44 cellular contexts compared by ENCODE assay signal in the genomic region with DNA sequence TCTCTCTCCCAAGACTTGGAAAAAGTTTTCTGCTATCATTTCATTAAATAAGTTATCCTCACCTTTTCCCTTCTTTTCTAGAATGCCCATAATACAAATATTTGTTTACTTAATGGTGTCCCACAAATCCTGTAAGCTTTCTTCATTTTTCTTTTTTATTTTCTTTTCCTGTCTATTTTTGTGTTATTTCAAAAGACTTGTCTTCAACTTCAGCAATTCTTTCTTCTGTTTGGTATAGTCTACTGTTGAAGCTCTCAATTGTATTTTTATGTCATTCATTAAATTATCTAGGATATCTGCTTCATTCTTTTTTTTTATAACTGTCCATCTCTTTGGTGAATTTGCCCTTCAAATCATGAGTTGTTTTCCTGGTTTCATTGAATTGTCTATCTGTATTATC. TPM values are rescaled to one million over a fixed set of nuclear protein-coding genes. Genes with fewer than 3 reads are reported as not detected.
"Had no signal": no experiment of that assay in that cellular context is flagged by ENCODE, and none has a peak within 500 bp of the region (broad histone marks: within the 10 kb centered on the region; RNA-seq: fewer than 3 reads in every experiment).

No MANE protein-coding gene starts in this region.

- H3K4me3 ChIP-seq: adrenal gland, ascending aorta, body of pancreas, breast epithelium, cardiac muscle cell had no signal

- H3K27ac ChIP-seq: adrenal gland, ascending aorta, body of pancreas, brain microvascular endothelial cell, breast epithelium, cardiac muscle cell had no signal

- H3K4me3 Mint-ChIP-seq: activated naive CD4-positive, alpha-beta T cell treated with anti-CD3 and anti-CD28 coated beads for 36 hours; activated naive CD4-positive, alpha-beta T cell treated with anti-CD3 and anti-CD28 coated beads, Interleukin-2, amount 10 ng/mL, durations not matched to agents 7 days and 5 days; activated naive CD4-positive, alpha-beta T cell treated with anti-CD3 and anti-CD28 coated beads, Interleukin-2, amount 50 U/mL, for 24 hours; activated naive CD8-positive, alpha-beta T cell; activated naive CD8-positive, alpha-beta T cell treated with anti-CD3 and anti-CD28 coated beads for 36 hours; activated naive CD8-positive, alpha-beta T cell treated with anti-CD3 and anti-CD28 coated beads, Interleukin-2, amount 10 ng/mL, durations not matched to agents 7 days and 5 days; activated naive CD8-positive, alpha-beta T cell treated with anti-CD3 and anti-CD28 coated beads, Interleukin-2, amount 50 U/mL, for 24 hours; activated T-cell treated with anti-CD3 and anti-CD28 coated beads, Interleukin-2, amount 50 U/mL, for 24 hours; activated T-cell treated with anti-CD3 and anti-CD28 coated beads, Interleukin-2, amount 50 U/mL, for 4 hours; activated T-cell treated with anti-CD3 and anti-CD28 coated beads, Interleukin-2, amount 50 U/mL, for 72 hours; activated T-helper 1 cell treated with anti-CD3 and anti-CD28 coated beads, Interleukin-12 subunit alpha, Interleukin-12 subunit beta, Interleukin-2, Interleukin-4 antibody, amounts not matched to agents 30 ng/mL and 10 ng/mL and 1 ng/mL, durations not matched to agents 14 hours and 24 hours and 36 hours; activated T-helper 17 cell treated with anti-CD3 and anti-CD28 coated beads, Interleukin-2, amount 50 U/mL, for 72 hours; brain; central memory CD8-positive, alpha-beta T cell had no signal

- DNase-seq: activated effector memory CD4-positive, alpha-beta T cell treated with anti-CD3 and anti-CD28 coated beads, Interleukin-2, amount 50 U/mL, for 16 hours; activated effector memory CD4-positive, alpha-beta T cell treated with Interleukin-2 at 50 U/mL for 16 hours; activated gamma-delta T cell; activated gamma-delta T cell treated with Interleukin-2 at 50 U/mL for 16 hours; activated naive CD4-positive, alpha-beta T cell; activated naive CD4-positive, alpha-beta T cell treated with anti-CD3 and anti-CD28 coated beads for 36 hours; activated naive CD4-positive, alpha-beta T cell treated with anti-CD3 and anti-CD28 coated beads, Interleukin-2, amount 10 ng/mL, durations not matched to agents 7 days and 5 days; activated naive CD4-positive, alpha-beta T cell treated with anti-CD3 and anti-CD28 coated beads, Interleukin-2, amount 50 U/mL, for 16 hours; activated naive CD4-positive, alpha-beta T cell treated with Interleukin-2 at 50 U/mL for 16 hours; activated naive CD8-positive, alpha-beta T cell treated with anti-CD3 and anti-CD28 coated beads for 36 hours; activated naive CD8-positive, alpha-beta T cell treated with anti-CD3 and anti-CD28 coated beads, Interleukin-2, amount 10 ng/mL, durations not matched to agents 7 days and 5 days; activated naive CD8-positive, alpha-beta T cell treated with anti-CD3 and anti-CD28 coated beads, Interleukin-2, amount 50 U/mL, for 24 hours; activated T-cell treated with anti-CD3 and anti-CD28 coated beads for 4 hours; activated T-cell treated with anti-CD3 and anti-CD28 coated beads, Interleukin-2, amount 50 U/mL, for 1 hour; activated T-cell treated with anti-CD3 and anti-CD28 coated beads, Interleukin-2, amount 50 U/mL, for 24 hours; activated T-cell treated with anti-CD3 and anti-CD28 coated beads, Interleukin-2, amount 50 U/mL, for 4 hours; activated T-cell treated with anti-CD3 and anti-CD28 coated beads, Interleukin-2, amount 50 U/mL, for 48 hours; activated T-cell treated with anti-CD3 and anti-CD28 coated beads, Interleukin-2, amount 50 U/mL, for 72 hours; adrenal gland; amniotic stem cell; amygdala; anterior cingulate cortex; aorta; body of pancreas; brain microvascular endothelial cell; caudate nucleus; central memory CD4-positive, alpha-beta T cell; cerebellar nuclear complex had no signal

- ATAC-seq: activated naive CD8-positive, alpha-beta T cell treated with anti-CD3 and anti-CD28 coated beads, Interleukin-2, amount 50 U/mL, for 24 hours; activated T-cell treated with anti-CD3 and anti-CD28 coated beads, Interleukin-2, amount 50 U/mL, for 4 hours; activated T-cell treated with anti-CD3 and anti-CD28 coated beads, Interleukin-2, amount 50 U/mL, for 72 hours; activated T-helper 17 cell treated with anti-CD3 and anti-CD28 coated beads, Interleukin-2, amount 50 U/mL, for 72 hours; body of pancreas had no signal

- H3K4me1 ChIP-seq: adrenal gland, ascending aorta, body of pancreas, breast epithelium had no signal

- H3K36me3 ChIP-seq: adrenal gland, ascending aorta, brain microvascular endothelial cell, breast epithelium, cardiac muscle cell had no signal

- H3K4me1 Mint-ChIP-seq: activated naive CD4-positive, alpha-beta T cell treated with anti-CD3 and anti-CD28 coated beads, Interleukin-2, amount 10 ng/mL, durations not matched to agents 7 days and 5 days; activated naive CD4-positive, alpha-beta T cell treated with anti-CD3 and anti-CD28 coated beads, Interleukin-2, amount 50 U/mL, for 24 hours; activated naive CD8-positive, alpha-beta T cell treated with anti-CD3 and anti-CD28 coated beads for 36 hours; activated naive CD8-positive, alpha-beta T cell treated with anti-CD3 and anti-CD28 coated beads, Interleukin-2, amount 10 ng/mL, durations not matched to agents 7 days and 5 days; activated naive CD8-positive, alpha-beta T cell treated with anti-CD3 and anti-CD28 coated beads, Interleukin-2, amount 50 U/mL, for 24 hours; activated T-helper 17 cell treated with anti-CD3 and anti-CD28 coated beads, Interleukin-2, amount 50 U/mL, for 72 hours; brain; central memory CD8-positive, alpha-beta T cell had no signal

- H3K27me3 ChIP-seq: adrenal gland, ascending aorta, body of pancreas, brain microvascular endothelial cell, breast epithelium, cardiac muscle cell had no signal

- FAIRE-seq: astrocyte had no signal

- H3K36me3 Mint-ChIP-seq: activated naive CD4-positive, alpha-beta T cell treated with anti-CD3 and anti-CD28 coated beads, Interleukin-2, amount 10 ng/mL, durations not matched to agents 7 days and 5 days had no signal

- H3K27ac Mint-ChIP-seq: activated naive CD4-positive, alpha-beta T cell treated with anti-CD3 and anti-CD28 coated beads for 36 hours; activated naive CD4-positive, alpha-beta T cell treated with anti-CD3 and anti-CD28 coated beads, Interleukin-2, amount 10 ng/mL, durations not matched to agents 7 days and 5 days; activated naive CD4-positive, alpha-beta T cell treated with anti-CD3 and anti-CD28 coated beads, Interleukin-2, amount 50 U/mL, for 24 hours; activated naive CD8-positive, alpha-beta T cell; activated naive CD8-positive, alpha-beta T cell treated with anti-CD3 and anti-CD28 coated beads for 36 hours; activated naive CD8-positive, alpha-beta T cell treated with anti-CD3 and anti-CD28 coated beads, Interleukin-2, amount 10 ng/mL, durations not matched to agents 7 days and 5 days; activated naive CD8-positive, alpha-beta T cell treated with anti-CD3 and anti-CD28 coated beads, Interleukin-2, amount 50 U/mL, for 24 hours; activated T-cell treated with anti-CD3 and anti-CD28 coated beads, Interleukin-2, amount 50 U/mL, for 24 hours; activated T-cell treated with anti-CD3 and anti-CD28 coated beads, Interleukin-2, amount 50 U/mL, for 72 hours; activated T-helper 1 cell treated with anti-CD3 and anti-CD28 coated beads, Interleukin-12 subunit alpha, Interleukin-12 subunit beta, Interleukin-2, Interleukin-4 antibody, amounts not matched to agents 30 ng/mL and 10 ng/mL and 1 ng/mL, durations not matched to agents 14 hours and 24 hours and 36 hours; activated T-helper 17 cell treated with anti-CD3 and anti-CD28 coated beads, Interleukin-2, amount 50 U/mL, for 72 hours; activated T-helper 2 cell treated with anti-CD3 and anti-CD28 coated beads, Interferon-gamma antibody, Interleukin-2, Interleukin-4, amounts not matched to agents 10 μg/mL and 5 μg/mL and 100 μg/mL, durations not matched to agents 14 hours and 24 hours and 36 hours; brain had no signal

RNA-seq across cellular contexts. Expression of gene PLA2G12B, which starts 25.1 kb away (rescaled TPM):
- total RNA-seq: activated naive CD4-positive, alpha-beta T cell treated with anti-CD3 and anti-CD28 coated beads for 36 hours; activated naive CD4-positive, alpha-beta T cell treated with anti-CD3 and anti-CD28 coated beads, Interleukin-2, amount 50 U/mL, for 72 hours; activated naive CD8-positive, alpha-beta T cell treated with anti-CD3 and anti-CD28 coated beads for 36 hours; activated naive CD8-positive, alpha-beta T cell treated with anti-CD3 and anti-CD28 coated beads, Interleukin-2, amount 10 ng/mL, durations not matched to agents 7 days and 5 days; activated T-cell treated with anti-CD3 and anti-CD28 coated beads, Interleukin-2, amount 50 U/mL, for 4 hours; activated T-cell treated with anti-CD3 and anti-CD28 coated beads, Interleukin-2, amount 50 U/mL, for 72 hours; activated T-helper 1 cell treated with anti-CD3 and anti-CD28 coated beads, Interleukin-12 subunit alpha, Interleukin-12 subunit beta, Interleukin-2, Interleukin-4 antibody, amounts not matched to agents 30 ng/mL and 10 ng/mL and 1 ng/mL, durations not matched to agents 14 hours and 24 hours and 36 hours; activated T-helper 17 cell treated with anti-CD3 and anti-CD28 coated beads, Interleukin-2, amount 50 U/mL, for 72 hours; activated T-helper 2 cell treated with anti-CD3 and anti-CD28 coated beads, Interferon-gamma antibody, Interleukin-2, Interleukin-4, amounts not matched to agents 10 μg/mL and 5 μg/mL and 100 μg/mL, durations not matched to agents 14 hours and 24 hours and 36 hours; adrenal gland; aorta; ascending aorta; astrocyte; body of pancreas; breast epithelium; bronchial epithelial cell; cardiac muscle cell; cardiac septum; chondrocyte had no signal
- polyA plus RNA-seq: adipose tissue, adrenal gland, cardiac muscle cell had no signal
